Comparison of ENCODE assay signal across 9 cellular contexts in genomic region chr4:127856485-127857447, GRCh38. TPM values are rescaled to one million over a fixed set of nuclear protein-coding genes. Genes with fewer than 3 reads are reported as not detected.
DNase-seq lines count a peak whose midpoint lies in the region; ATAC-seq and TF ChIP-seq lines count a peak whose summit lies in the region.
"Had no signal": no experiment of that assay in that cellular context is flagged by ENCODE, and none has a peak within 500 bp of the region (broad histone marks: within the 10 kb centered on the region; RNA-seq: fewer than 3 reads in every experiment).

No MANE protein-coding gene starts in this region.

- POLR2A ChIA-PET in activated B cell treated with CpG ODN at 0.5 μM for 24 hours (lab: Charles Lee), result no interaction called here

- H3K27me3 Mint-ChIP-seq in activated B cell treated with CpG ODN at 0.5 μM for 24 hours, result no peaks in the 10 kb centered on the region
- no peaks in the 10 kb centered on the region for H3K27me3 Mint-ChIP-seq in effector memory CD8-positive, alpha-beta T cell
- no peaks in the 10 kb centered on the region for H3K27me3 Mint-ChIP-seq in natural killer cell treated with Interleukin-12 subunit alpha and Interleukin-12 subunit beta and Interleukin-15 and Interleukin-18, amount 100 ng/mL, for 72 hours
- H3K27me3 Mint-ChIP-seq: naive B cell had no signal

- no peak overlapping the region for H4K8ac ChIP-seq in trophoblast cell (ENCODE audit: low read depth, low read length)

- H3K4me2 ChIP-seq in trophoblast cell (ENCODE audit: low read length), result peak overlapping the region; percentile 20

- H3K9me3 Mint-ChIP-seq in activated B cell treated with CpG ODN at 0.5 μM for 24 hours, result peaks cover 20% of the 10 kb centered on the region
- peaks cover 4 to 16% of the 10 kb centered on the region in 2 donors for H3K9me3 Mint-ChIP-seq in effector memory CD8-positive, alpha-beta T cell
- peaks cover 7% of the 10 kb centered on the region for H3K9me3 Mint-ChIP-seq in natural killer cell treated with Interleukin-12 subunit alpha and Interleukin-12 subunit beta and Interleukin-15 and Interleukin-18, amount 100 ng/mL, for 72 hours

- peaks cover 3% of the 10 kb centered on the region for H3K79me1 ChIP-seq in trophoblast cell (ENCODE audit: low read length)

- peak overlapping the region; percentile 53 for H3K4me3 Mint-ChIP-seq in activated B cell treated with CpG ODN at 0.5 μM for 24 hours
- no peak overlapping the region for H3K4me3 Mint-ChIP-seq in effector memory CD8-positive, alpha-beta T cell
- no peak overlapping the region for H3K4me3 Mint-ChIP-seq in natural killer cell treated with Interleukin-12 subunit alpha and Interleukin-12 subunit beta and Interleukin-15 and Interleukin-18, amount 100 ng/mL, for 72 hours

- CTCF ChIA-PET in activated B cell treated with CpG ODN at 0.5 μM for 24 hours (lab: Charles Lee), result no interaction called here

- ATAC-seq in GM19023 (IDR thresholded peaks at IDR 0.05; ENCODE audit: unreplicated experiment) (peak; percentile 81), HG02970 (IDR thresholded peaks at IDR 0.05; ENCODE audit: low FRiP score, unreplicated experiment) (peak; percentile 58), activated B cell treated with CpG ODN at 0.5 μM for 24 hours (ENCODE audit: low read depth) (peak; percentile 7), Right ventricle myocardium superior (ENCODE audit: poor library complexity) (no peak)
- ATAC-seq in effector memory CD8-positive, alpha-beta T cell (replicated peaks), result no peak
- no peak for ATAC-seq in natural killer cell treated with Interleukin-12 subunit alpha and Interleukin-12 subunit beta and Interleukin-15 and Interleukin-18, amount 100 ng/mL, for 72 hours

- H3K27ac ChIP-seq in trophoblast cell (ENCODE audit: low read depth, low read length), result no peak overlapping the region

- H3K4ac ChIP-seq in trophoblast cell (ENCODE audit: low read depth, low read length), result no peak overlapping the region

- H3K27me3 ChIP-seq in trophoblast cell (ENCODE audit: insufficient read depth, low read length), result no peaks in the 10 kb centered on the region

- no peak overlapping the region for H3K27ac Mint-ChIP-seq in activated B cell treated with CpG ODN at 0.5 μM for 24 hours
- no peak overlapping the region for H3K27ac Mint-ChIP-seq in effector memory CD8-positive, alpha-beta T cell
- H3K27ac Mint-ChIP-seq in natural killer cell treated with Interleukin-12 subunit alpha and Interleukin-12 subunit beta and Interleukin-15 and Interleukin-18, amount 100 ng/mL, for 72 hours, result no peak overlapping the region

- no peak overlapping the region for H3K14ac ChIP-seq in trophoblast cell (ENCODE audit: low read length)

- no peak overlapping the region for H2BK120ac ChIP-seq in trophoblast cell (ENCODE audit: insufficient read depth, low read length, poor library complexity)

- H2AFZ ChIP-seq in trophoblast cell (ENCODE audit: insufficient read depth, low read length, poor library complexity), result no peak overlapping the region

- DNase-seq in activated B cell treated with CpG ODN at 0.5 μM for 24 hours, result no peak
- DNase-seq in trophoblast cell, result peak; percentile 83 to 89
- DNase-seq in effector memory CD8-positive, alpha-beta T cell, result no peak
- no peak for DNase-seq in Right ventricle myocardium superior
- no peak for DNase-seq in hypothalamus (lab: John Stamatoyannopoulos, UW)
- DNase-seq in natural killer cell treated with Interleukin-12 subunit alpha and Interleukin-12 subunit beta and Interleukin-15 and Interleukin-18, amount 100 ng/mL, for 72 hours (ENCODE audit: low spot score), result no peak
- DNase-seq: naive B cell had no signal

- no peak overlapping the region for H3K9ac ChIP-seq in trophoblast cell (ENCODE audit: low read length)

- no peaks in the 10 kb centered on the region for H3K79me2 ChIP-seq in trophoblast cell (ENCODE audit: control insufficient read depth, insufficient read depth, low read length, poor library complexity)

- H3K4me1 ChIP-seq in trophoblast cell (ENCODE audit: control insufficient read depth in 1 of 2, insufficient read depth in 2 of 2, low read length in 2 of 2), result peaks cover 5 to 7% of the 10 kb centered on the region in 2 experiments

- intact Hi-C loops in activated B cell treated with CpG ODN at 0.5 μM for 24 hours (cut with micrococcal nuclease) (no loop called here), Right ventricle myocardium superior (cut with DNase I) (no loop called here)

- H2BK5ac ChIP-seq in trophoblast cell (ENCODE audit: low read depth, low read length, poor library complexity), result no peak overlapping the region

- H3K4me1 Mint-ChIP-seq in activated B cell treated with CpG ODN at 0.5 μM for 24 hours, result peaks cover 12% of the 10 kb centered on the region
- no peaks in the 10 kb centered on the region for H3K4me1 Mint-ChIP-seq in effector memory CD8-positive, alpha-beta T cell (ENCODE audit: low read depth in 2 of 2)
- peaks cover 5 to 6% of the 10 kb centered on the region in 2 donors for H3K4me1 Mint-ChIP-seq in natural killer cell treated with Interleukin-12 subunit alpha and Interleukin-12 subunit beta and Interleukin-15 and Interleukin-18, amount 100 ng/mL, for 72 hours (ENCODE audit: low read depth in 2 of 2)

- H3K36me3 ChIP-seq in trophoblast cell (ENCODE audit: control insufficient read depth in 1 of 2, insufficient read depth in 2 of 2, low read length in 2 of 2), result peaks cover 0 to 1% of the 10 kb centered on the region in 2 experiments

- no peak overlapping the region for H3K18ac ChIP-seq in trophoblast cell (ENCODE audit: low read length)

- H4K91ac ChIP-seq in trophoblast cell (ENCODE audit: low read depth, low read length), result no peak overlapping the region

- no CpG with 5 or more reads among the region's 4 CpGs for WGBS in trophoblast cell (ENCODE audit: extremely low coverage, insufficient coverage, insufficient read length)

- no peak overlapping the region for H2AK5ac ChIP-seq in trophoblast cell (ENCODE audit: low read length)

- no peak overlapping the region for H4K12ac ChIP-seq in trophoblast cell (ENCODE audit: low read depth, low read length)

- H3K23ac ChIP-seq in trophoblast cell (ENCODE audit: low read length), result no peak overlapping the region

- TF ChIP-seq CTCF in activated B cell treated with CpG ODN at 0.5 μM for 24 hours (IDR thresholded peaks at IDR 0.05), result no peak

- peaks cover 22% of the 10 kb centered on the region for H3K36me3 Mint-ChIP-seq in activated B cell treated with CpG ODN at 0.5 μM for 24 hours (ENCODE audit: low read depth)
- H3K36me3 Mint-ChIP-seq in effector memory CD8-positive, alpha-beta T cell (ENCODE audit: insufficient read depth), result no peaks in the 10 kb centered on the region
- H3K36me3 Mint-ChIP-seq in natural killer cell treated with Interleukin-12 subunit alpha and Interleukin-12 subunit beta and Interleukin-15 and Interleukin-18, amount 100 ng/mL, for 72 hours, result peaks cover 32% of the 10 kb centered on the region

- H2BK12ac ChIP-seq in trophoblast cell (ENCODE audit: low read length), result peak overlapping the region; percentile 42

- no peaks in the 10 kb centered on the region for H3K9me3 ChIP-seq in trophoblast cell (ENCODE audit: insufficient read depth, low read depth, low read length)

- H3K4me3 ChIP-seq in trophoblast cell (ENCODE audit: low read depth, low read length), result no peak overlapping the region

RNA-seq across cellular contexts. Expression of gene PLK4, which starts 23.9 kb away (rescaled TPM):
- total RNA-seq in activated B cell treated with CpG ODN at 0.5 μM for 24 hours, result 3.4 and 3.8 TPM in 2 replicates
- 17.0 and 18.1 TPM in 2 replicates for polyA plus RNA-seq in trophoblast cell (2013)
- total RNA-seq in Right ventricle myocardium superior, result 0.54 TPM
- total RNA-seq in natural killer cell treated with Interleukin-12 subunit alpha and Interleukin-12 subunit beta and Interleukin-15 and Interleukin-18, amount 100 ng/mL, for 72 hours, result 10 to 100 TPM; 29.4 to 66.8 TPM

Comparison
In these comparisons a context has a peak if more than half of its experiments do, and no peak if none do; other contexts are left out.
1. ATAC-seq: peak in GM19023 (single experiment), HG02970 (single experiment) and activated B cell treated with CpG ODN at 0.5 μM for 24 hours (single experiment); none in effector memory CD8-positive, alpha-beta T cell (single experiment), Right ventricle myocardium superior (single experiment) and natural killer cell treated with Interleukin-12 subunit alpha and Interleukin-12 subunit beta and Interleukin-15 and Interleukin-18, amount 100 ng/mL, for 72 hours (0 of 2).
2. DNase-seq: peak in trophoblast cell (2 of 2); none in activated B cell treated with CpG ODN at 0.5 μM for 24 hours (single experiment), effector memory CD8-positive, alpha-beta T cell (0 of 3), Right ventricle myocardium superior (single experiment), hypothalamus (0 of 51) and natural killer cell treated with Interleukin-12 subunit alpha and Interleukin-12 subunit beta and Interleukin-15 and Interleukin-18, amount 100 ng/mL, for 72 hours (single experiment).